ENCODE assay signal across 20 cellular contexts in genomic region chr5:168238422-168238821, GRCh38. TPM values are rescaled to one million over a fixed set of nuclear protein-coding genes. Genes with fewer than 3 reads are reported as not detected.
DNase-seq lines count a peak whose midpoint lies in the region; ATAC-seq and TF ChIP-seq lines count a peak whose summit lies in the region.
"Had no signal": no experiment of that assay in that cellular context is flagged by ENCODE, and none has a peak within 500 bp of the region (broad histone marks: within the 10 kb centered on the region; RNA-seq: fewer than 3 reads in every experiment).

No MANE protein-coding gene starts in this region.

- TF ChIP-seq CTCF in HEK293 (tag by site-specific recombination; IDR thresholded peaks at IDR 0.05) (no peak), choroid plexus epithelial cell (conservative IDR thresholded peaks at IDR 0.05; ENCODE audit: low read depth, low read length) (no peak), mucosa of descending colon (IDR thresholded peaks at IDR 0.05) (no peak)

- DNase-seq in COLO829 (ENCODE audit: low spot score) (peak; percentile 9), choroid plexus epithelial cell (ENCODE audit: low read depth) (peak; percentile 13), mucosa of descending colon (no peak), NCI-H2029 (lab: John Stamatoyannopoulos, UW) (no peak), SW480 (ENCODE audit: low spot score) (no peak)
- DNase-seq: BE2C; CD4-positive, alpha-beta T cell; DMS53; GF-D8; KG1; NCI-H1694 treated with DMSO at 0.1 percent for 48 hours; NCI-H2107; NCI-H510A; NCI-H82; SIG-M5 had no signal

- intact Hi-C loops in mucosa of descending colon (cut with DNase I, micrococcal nuclease): no loop called here

- POLR2A ChIA-PET in HEK293 (lab: Yijun Ruan, JAX): no interaction called here

- H3K36me3 ChIP-seq in HEK293 (ENCODE audit: control insufficient read depth in 2 of 2, insufficient read depth in 1 of 2, low read length in 2 of 2): no peaks in the 10 kb centered on the region
- H3K36me3 ChIP-seq in mucosa of descending colon (ENCODE audit: low read depth): no peaks in the 10 kb centered on the region
- H3K36me3 ChIP-seq: BE2C had no signal

- CTCF ChIA-PET in HEK293 (lab: Yijun Ruan, JAX): interaction anchor here (0.6 kb wide), 2 partner anchors 25 to 238 kb away, joined by 3 read pairs; no protein-coding TSS in a partner anchor

- H3K9me3 ChIP-seq in HEK293 (ENCODE audit: control insufficient read depth, insufficient read depth, low read depth, low read length) (no peaks in the 10 kb centered on the region), mucosa of descending colon (no peaks in the 10 kb centered on the region)
- H3K9me3 ChIP-seq: BE2C had no signal

- ATAC-seq in mucosa of descending colon (peak; percentile 54), HG02870 (IDR thresholded peaks at IDR 0.05; ENCODE audit: unreplicated experiment) (no peak)
- ATAC-seq: GM23338, HCT116 had no signal

- H3K4me1 ChIP-seq in HEK293 (ENCODE audit: control insufficient read depth, insufficient read depth, low read length) (no peaks in the 10 kb centered on the region), mucosa of descending colon (ENCODE audit: low read depth) (peaks cover 2% of the 10 kb centered on the region)
- H3K4me1 ChIP-seq: BE2C had no signal

- no peak overlapping the region for H3K27ac ChIP-seq in HEK293 (ENCODE audit: extremely low read depth, low read depth, low read length)
- H3K27ac ChIP-seq: RWPE1 had no signal

- H3K4me3 ChIP-seq in HEK293 (ENCODE audit: low read depth, low read length) (no peak overlapping the region), choroid plexus epithelial cell (ENCODE audit: low read depth, low read length) (no peak overlapping the region), mucosa of descending colon (no peak overlapping the region)
- H3K4me3 ChIP-seq: GM23338 had no signal

TF ChIP-seq in HEK293, 187 proteins besides CTCF, POLR2A, EP300 and RAD21 (continues in another document):
- no peak for TF ChIP-seq ZNF223 (tag by site-specific recombination; IDR thresholded peaks at IDR 0.05)
- TF ChIP-seq SCRT2 (tag by site-specific recombination; IDR thresholded peaks at IDR 0.05): no peak
- TF ChIP-seq ZNF23 (tag by site-specific recombination; IDR thresholded peaks at IDR 0.05; ENCODE audit: borderline replicate concordance): no peak
- TF ChIP-seq ZBTB6 (tag by site-specific recombination; IDR thresholded peaks at IDR 0.05): peak; percentile 61; the same call in 1 of the 2 replicates
- TF ChIP-seq MZF1 (tag by site-specific recombination; IDR thresholded peaks at IDR 0.05; ENCODE audit: borderline replicate concordance): peak; percentile 83; the same call in 1 of the 2 replicates
- TF ChIP-seq ZNF133 (tag by site-specific recombination; IDR thresholded peaks at IDR 0.05): no peak
- TF ChIP-seq ZNF747 (tag by site-specific recombination; IDR thresholded peaks at IDR 0.05): no peak
- TF ChIP-seq ZNF561 (tag by site-specific recombination; IDR thresholded peaks at IDR 0.05; ENCODE audit: borderline replicate concordance): peak; percentile 49; the same call in 1 of the 2 replicates
- no peak for TF ChIP-seq ZBTB20 (tag by site-specific recombination; IDR thresholded peaks at IDR 0.05)
- no peak for TF ChIP-seq KLF1 (tag by site-specific recombination; IDR thresholded peaks at IDR 0.05)
- TF ChIP-seq GLIS1 (tag by site-specific recombination; IDR thresholded peaks at IDR 0.05): peak; percentile 36; the same call in 1 of the 2 replicates
- TF ChIP-seq ZSCAN30 (tag by site-specific recombination; IDR thresholded peaks at IDR 0.05): peak; percentile 69; the same call in 1 of the 2 replicates
- no peak for TF ChIP-seq ZNF558 (tag by site-specific recombination; IDR thresholded peaks at IDR 0.05)
- TF ChIP-seq IKZF3 (tag by site-specific recombination; IDR thresholded peaks at IDR 0.05): peak; percentile 47; the same call in 1 of the 2 replicates
- 0 out of 2 replicates have a peak, but pooled peaks have one; percentile 22 for TF ChIP-seq ZNF629 (tag by site-specific recombination; IDR thresholded peaks at IDR 0.05)
- TF ChIP-seq PRDM4 (tag by site-specific recombination; IDR thresholded peaks at IDR 0.05): peak; percentile 82
- TF ChIP-seq ZNF366 (tag by site-specific recombination; conservative IDR thresholded peaks at IDR 0.05): 0 out of 2 replicates have a peak, but pooled peaks have one; percentile 19
- TF ChIP-seq ZNF311 (tag by site-specific recombination; IDR thresholded peaks at IDR 0.05; ENCODE audit: borderline replicate concordance): no peak
- no peak for TF ChIP-seq ZNF211 (tag by site-specific recombination; IDR thresholded peaks at IDR 0.05; ENCODE audit: low read depth)
- TF ChIP-seq ZEB2 (tag by site-specific recombination; IDR thresholded peaks at IDR 0.05): 0 out of 2 replicates have a peak, but pooled peaks have one; percentile 43
- TF ChIP-seq OSR2 (tag by site-specific recombination; IDR thresholded peaks at IDR 0.05): peak; percentile 32
- no peak for TF ChIP-seq ZNF837 (tag by site-specific recombination; IDR thresholded peaks at IDR 0.05)
- no peak for TF ChIP-seq ZNF214 (tag by site-specific recombination; IDR thresholded peaks at IDR 0.05; ENCODE audit: borderline replicate concordance)
- TF ChIP-seq ZNF580 (tag by site-specific recombination; IDR thresholded peaks at IDR 0.05): peak; percentile 32; the same call in 1 of the 2 replicates
- TF ChIP-seq ZNF335 (tag by site-specific recombination; conservative IDR thresholded peaks at IDR 0.05): 0 out of 2 replicates have a peak, but pooled peaks have one; percentile 15
- no peak for TF ChIP-seq ZNF324 (tag by site-specific recombination; IDR thresholded peaks at IDR 0.05)
- peak; percentile 43; the same call in 1 of the 2 replicates for TF ChIP-seq KLF10 (tag by site-specific recombination; IDR thresholded peaks at IDR 0.05)
- TF ChIP-seq SALL2 (tag by site-specific recombination; IDR thresholded peaks at IDR 0.05; ENCODE audit: borderline replicate concordance): no peak
- peak; percentile 70 for TF ChIP-seq ZIC2 (tag by site-specific recombination; IDR thresholded peaks at IDR 0.05)
- no peak for TF ChIP-seq ZNF521 (tag by site-specific recombination; IDR thresholded peaks at IDR 0.05)
- peak; percentile 33; the same call in 1 of the 2 replicates for TF ChIP-seq ZNF24 (tag by site-specific recombination; IDR thresholded peaks at IDR 0.05)
- no peak for TF ChIP-seq ZNF549 (tag by site-specific recombination; IDR thresholded peaks at IDR 0.05)
- 0 out of 2 replicates have a peak, but pooled peaks have one; percentile 13 for TF ChIP-seq HIC1 (tag by site-specific recombination; IDR thresholded peaks at IDR 0.05)

RNA-seq across cellular contexts. Expression of gene WWC1, which starts 53.0 kb away (rescaled TPM):
- total RNA-seq in mucosa of descending colon: 10 to 100 TPM; 14.7 to 37.0 (median 17.2) TPM

Comparison
In these comparisons a context has a peak if more than half of its experiments do, and no peak if none do; other contexts are left out.
1. DNase-seq: peak in COLO829 (single experiment) and choroid plexus epithelial cell (single experiment); none in mucosa of descending colon (0 of 3), NCI-H2029 (single experiment) and SW480 (single experiment).